ENCODE assay signal across 8 cellular contexts in genomic region chr5:64505769-64506566, GRCh38. TPM values are rescaled to one million over a fixed set of nuclear protein-coding genes. Genes with fewer than 3 reads are reported as not detected.
DNase-seq lines count a peak whose midpoint lies in the region; ATAC-seq, FAIRE-seq and TF ChIP-seq lines count a peak whose summit lies in the region.

Gene RGS7BP, plus strand, starts transcription at chr5:64506015. Its CDS starts 610 bp downstream, at chr5:64506625.

- peaks cover 2% of the 10 kb centered on the region for H3K27me3 ChIP-seq in GM06990 (replicated peaks; ENCODE audit: control insufficient read depth, insufficient read depth, low read length)

- FAIRE-seq in H54 (lab: Jason Lieb, UNC), result no peak

- DNase-seq in GM06990 (ENCODE audit: extremely low read depth, insufficient read length), result peak; percentile 33
- DNase-seq in NCI-H1694 (lab: John Stamatoyannopoulos, UW), result peak; percentile 38
- peak; percentile 78 for DNase-seq in cerebellum (ENCODE audit: low spot score)
- DNase-seq in kidney tubule cell (ENCODE audit: low spot score), result peak; percentile 56
- DNase-seq in stromal cell of bone marrow (ENCODE audit: low read depth), result peak; percentile 7
- no peak for DNase-seq in H54 (ENCODE audit: insufficient read length, low spot score)
- no peak for DNase-seq in T-helper 9 cell

- H3K36me3 ChIP-seq in GM06990 (ENCODE audit: control insufficient read depth, insufficient read depth, low read length), result no peaks in the 10 kb centered on the region

- ATAC-seq in HG02588 (IDR thresholded peaks at IDR 0.05; ENCODE audit: unreplicated experiment), result no peak

- TF ChIP-seq POLR2A in H54 (IDR thresholded peaks at IDR 0.05; ENCODE audit: low read depth, low read length), result no peak

- no peak within 1 kb of the TSS; the same call in 1 of the 2 replicates for H3K4me3 ChIP-seq in GM06990 (replicated peaks; ENCODE audit: low read depth, low read length)

- no peak for TF ChIP-seq CTCF in GM06990 (IDR thresholded peaks at IDR 0.05; ENCODE audit: insufficient read depth, low read length, poor library complexity, severe bottlenecking)

RNA-seq across cellular contexts. Expression of gene RGS7BP, which starts in this region (rescaled TPM):
- 16.2 TPM for total RNA-seq in cerebellum

Comparison
In these comparisons a context has a peak if more than half of its experiments do, and no peak if none do; other contexts are left out.
1. DNase-seq: peak in GM06990 (single experiment), NCI-H1694 (single experiment), cerebellum (single experiment), kidney tubule cell (single experiment) and stromal cell of bone marrow (single experiment); none in H54 (single experiment) and T-helper 9 cell (single experiment).